ENCODE assay signal across 8 cellular contexts in genomic region chrX:66731398-66731797, GRCh38.
DNase-seq lines count a peak whose midpoint lies in the region; ATAC-seq and TF ChIP-seq lines count a peak whose summit lies in the region.

No MANE protein-coding gene starts in this region.

- TF ChIP-seq CTCF in SU-DHL-6 (IDR thresholded peaks at IDR 0.05; ENCODE audit: insufficient read depth, low read length, poor library complexity, severe bottlenecking) = peak; percentile 18

- no peaks in the 10 kb centered on the region for H3K27me3 Mint-ChIP-seq in activated CD8-positive, alpha-beta memory T cell treated with anti-CD3 and anti-CD28 coated beads, Interleukin-2, amount 10 ng/mL, durations not matched to agents 7 days and 5 days

- no peaks in the 10 kb centered on the region for H3F3A ChIP-seq in SU-DHL-6 (ENCODE audit: insufficient read depth)

- no peaks in the 10 kb centered on the region for H3K79me2 ChIP-seq in SU-DHL-6 (ENCODE audit: insufficient read depth, low read length)

- H3K4me3 ChIP-seq in SU-DHL-6 (ENCODE audit: insufficient read depth, low read length, poor library complexity, severe bottlenecking) = no peak overlapping the region

- peaks cover 6% of the 10 kb centered on the region for H3K4me1 Mint-ChIP-seq in activated CD8-positive, alpha-beta memory T cell treated with anti-CD3 and anti-CD28 coated beads, Interleukin-2, amount 10 ng/mL, durations not matched to agents 7 days and 5 days

- H3K36me3 Mint-ChIP-seq in activated CD8-positive, alpha-beta memory T cell treated with anti-CD3 and anti-CD28 coated beads, Interleukin-2, amount 10 ng/mL, durations not matched to agents 7 days and 5 days = no peaks in the 10 kb centered on the region

- no peak overlapping the region for H2AFZ ChIP-seq in SU-DHL-6 (ENCODE audit: low read depth, low read length, severe bottlenecking)

- H3K9ac ChIP-seq in SU-DHL-6 (ENCODE audit: low read length) = no peak overlapping the region

- H3K27ac Mint-ChIP-seq in activated CD8-positive, alpha-beta memory T cell treated with anti-CD3 and anti-CD28 coated beads, Interleukin-2, amount 10 ng/mL, durations not matched to agents 7 days and 5 days = no peak overlapping the region

- H4K20me1 ChIP-seq in SU-DHL-6 (ENCODE audit: low read depth, low read length) = no peaks in the 10 kb centered on the region

- no peak for DNase-seq in activated CD8-positive, alpha-beta memory T cell treated with anti-CD3 and anti-CD28 coated beads, Interleukin-2, amount 10 ng/mL, durations not matched to agents 7 days and 5 days
- DNase-seq in activated CD8-positive, alpha-beta memory T cell treated with anti-CD3 and anti-CD28 coated beads, Interleukin-2, amount 50 U/mL, for 48 hours = no peak
- peak; percentile 43 for DNase-seq in iris pigment epithelial cell (ENCODE audit: low read depth)
- DNase-seq in NK-92 treated with Interleukin-12 subunit alpha and Interleukin-12 subunit beta, amount 100 ng/mL, for 24 hours (lab: John Stamatoyannopoulos, UW) = no peak
- DNase-seq in stimulated activated naive CD4-positive, alpha-beta T cell treated with Interleukin-2 at 50 U/mL for 16 hours (lab: John Stamatoyannopoulos, UW) = no peak

- no peak overlapping the region for H3K4me2 ChIP-seq in SU-DHL-6 (ENCODE audit: low read depth, low read length, poor library complexity, severe bottlenecking)

- H3K36me3 ChIP-seq in SU-DHL-6 (ENCODE audit: low read length) = no peaks in the 10 kb centered on the region

- no peaks in the 10 kb centered on the region for H3K9me2 ChIP-seq in SU-DHL-6 (replicated peaks; ENCODE audit: insufficient read depth, low read length)

- no peaks in the 10 kb centered on the region for H3K27me3 ChIP-seq in SU-DHL-6 (ENCODE audit: low read length)

- H3K27ac ChIP-seq in SU-DHL-6 (ENCODE audit: low read depth, low read length) = no peak overlapping the region

- H3K9me3 Mint-ChIP-seq in activated CD8-positive, alpha-beta memory T cell treated with anti-CD3 and anti-CD28 coated beads, Interleukin-2, amount 10 ng/mL, durations not matched to agents 7 days and 5 days (ENCODE audit: low read depth) = no peaks in the 10 kb centered on the region

- peak; percentile 55 for ATAC-seq in activated CD8-positive, alpha-beta memory T cell treated with anti-CD3 and anti-CD28 coated beads, Interleukin-2, amount 10 ng/mL, durations not matched to agents 7 days and 5 days
- ATAC-seq in HG03442 (IDR thresholded peaks at IDR 0.05; ENCODE audit: unreplicated experiment) (peak; percentile 48), GM21381 (IDR thresholded peaks at IDR 0.05; ENCODE audit: unreplicated experiment) (no peak)

- no peaks in the 10 kb centered on the region for H3K9me3 ChIP-seq in SU-DHL-6 (ENCODE audit: insufficient read depth, low read length)

- CTCF ChIA-PET in activated CD8-positive, alpha-beta memory T cell treated with anti-CD3 and anti-CD28 coated beads, Interleukin-2, amount 10 ng/mL, durations not matched to agents 7 days and 5 days (lab: Charles Lee) = interaction anchor here (0.6 to 1.6 kb wide), 5 partner anchors 523 to 1156 kb away, joined by 3 to 5 read pairs (median 5); no protein-coding TSS in a partner anchor

- no peak overlapping the region for H3K4me3 Mint-ChIP-seq in activated CD8-positive, alpha-beta memory T cell treated with anti-CD3 and anti-CD28 coated beads, Interleukin-2, amount 10 ng/mL, durations not matched to agents 7 days and 5 days
